Comparison of ENCODE assay signal across 8 cellular contexts in the genomic region with DNA sequence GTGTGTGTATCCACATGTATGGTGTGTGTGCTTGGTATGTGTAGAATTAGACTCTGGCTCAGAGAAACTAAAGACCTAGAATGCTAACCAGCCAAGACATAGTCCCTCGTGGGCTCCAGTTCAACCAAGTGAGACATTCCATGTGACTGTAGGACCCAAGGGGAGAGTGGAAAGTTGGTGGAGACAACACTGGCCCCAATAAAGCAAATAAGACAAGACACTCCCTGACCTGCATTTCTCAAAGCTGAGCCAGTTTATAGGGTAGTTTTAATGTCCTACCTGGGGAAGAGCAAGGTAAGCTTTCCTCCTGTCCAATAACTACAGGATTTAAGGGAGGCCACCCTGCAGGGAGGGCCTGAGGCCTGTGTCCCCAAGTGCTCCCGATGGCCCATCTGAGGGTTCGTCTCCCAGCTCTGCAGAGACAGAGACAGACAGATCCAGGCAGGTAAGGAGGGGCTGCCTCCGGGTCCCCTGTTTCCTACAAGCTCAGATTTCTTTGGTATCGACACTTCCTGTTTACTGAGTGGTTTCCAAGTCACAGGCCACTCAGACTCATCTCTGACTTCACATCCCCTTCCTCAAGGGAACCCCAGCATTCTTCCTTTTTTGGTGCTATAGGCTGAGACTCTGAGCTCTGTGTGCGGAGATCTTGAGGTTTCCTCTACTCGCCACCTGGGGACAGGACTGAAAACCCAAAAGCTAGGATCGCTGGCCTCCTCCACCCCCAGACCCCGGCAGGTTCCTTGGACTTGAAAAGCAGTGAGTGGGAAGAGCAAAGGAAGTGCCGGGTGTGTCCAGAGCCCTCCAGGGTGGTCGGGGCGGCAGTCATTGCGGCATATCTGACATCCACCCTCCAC. TPM values are rescaled to one million over a fixed set of nuclear protein-coding genes. Genes with fewer than 3 reads are reported as not detected.
DNase-seq lines count a peak whose midpoint lies in the region; ATAC-seq, FAIRE-seq and TF ChIP-seq lines count a peak whose summit lies in the region.

No MANE protein-coding gene starts in this region.

- intact Hi-C loops in kidney (cut with DNase I) = no loop called here

- H2AFZ ChIP-seq in DND-41 (ENCODE audit: low read depth, low read length) = no peak overlapping the region

- DNase-seq in DND-41 (peak; percentile 18), HL-60 (ENCODE audit: low read depth in 1 of 2, low spot score in 1 of 2) (peak in 1 of 2 experiments; percentile 92), activated T-helper 1 cell treated with Interleukin-2 at 50 U/mL for 16 hours (ENCODE audit: low read depth) (peak; percentile 47), kidney (peak; percentile 75), retina (no peak), MG63 (no peak)

- no peak overlapping the region for H3K4me2 ChIP-seq in DND-41 (ENCODE audit: insufficient read depth, low read length)

- no peak overlapping the region for H3K4me3 ChIP-seq in DND-41 (ENCODE audit: low read depth in 1 of 2, low read length in 2 of 2)
- peak overlapping the region; percentile 14 for H3K4me3 ChIP-seq in HL-60 (replicated peaks; ENCODE audit: insufficient read depth, low read length)
- H3K4me3 ChIP-seq in kidney (ENCODE audit: low read length in 2 of 2) = no peak overlapping the region
- H3K4me3 ChIP-seq in subcutaneous abdominal adipose tissue (ENCODE audit: low read depth in 1 of 5, low read length in 5 of 5) = peak overlapping the region in 4 of 5 donors; percentile 26 to 52 (median 47)
- no peak overlapping the region for H3K4me3 ChIP-seq in MG63

- H3K27ac ChIP-seq in DND-41 (ENCODE audit: low read length) = no peak overlapping the region
- H3K27ac ChIP-seq in HL-60 (replicated peaks) = peak overlapping the region; percentile 99
- H3K27ac ChIP-seq in kidney (ENCODE audit: low read depth in 2 of 2, low read length in 2 of 2) = peak overlapping the region; percentile 43 to 78
- H3K27ac ChIP-seq in subcutaneous abdominal adipose tissue (ENCODE audit: low read depth, low read length) = peak overlapping the region; percentile 76

- H3K9me3 ChIP-seq in DND-41 (ENCODE audit: insufficient read depth, low read length, severe bottlenecking) (no peaks in the 10 kb centered on the region), kidney (ENCODE audit: control insufficient read depth in 1 of 2, low read length in 2 of 2) (no peaks in the 10 kb centered on the region), subcutaneous abdominal adipose tissue (ENCODE audit: control insufficient read depth in 5 of 5, low read length in 5 of 5) (no peaks in the 10 kb centered on the region), MG63 (no peaks in the 10 kb centered on the region)

- TF ChIP-seq CTCF in DND-41 (IDR thresholded peaks at IDR 0.05; ENCODE audit: borderline replicate concordance, extremely low read depth, low read length, poor library complexity, severe bottlenecking) (no peak), HL-60 (IDR thresholded peaks at IDR 0.05; ENCODE audit: insufficient read depth, low read length) (no peak), kidney (IDR thresholded peaks at IDR 0.05; ENCODE audit: borderline replicate concordance, extremely low read depth, insufficient read depth) (no peak)

- H3K27me3 ChIP-seq in DND-41 (ENCODE audit: insufficient read depth, low read length, poor library complexity) = no peaks in the 10 kb centered on the region
- H3K27me3 ChIP-seq in HL-60 (ENCODE audit: insufficient read depth, poor library complexity, severe bottlenecking) = no peaks in the 10 kb centered on the region
- no peaks in the 10 kb centered on the region for H3K27me3 ChIP-seq in subcutaneous abdominal adipose tissue (ENCODE audit: control insufficient read depth in 5 of 5, insufficient read depth in 4 of 5, low read length in 5 of 5)
- no peaks in the 10 kb centered on the region for H3K27me3 ChIP-seq in MG63

- no peak overlapping the region for H3K9ac ChIP-seq in DND-41 (ENCODE audit: low read depth, low read length)
- no peak overlapping the region for H3K9ac ChIP-seq in kidney (ENCODE audit: low read length in 2 of 2)
- H3K9ac ChIP-seq in subcutaneous abdominal adipose tissue (ENCODE audit: low read length in 5 of 5) = peak overlapping the region in 4 of 5 donors; percentile 28 to 62 (median 52)

- H4K20me1 ChIP-seq in DND-41 (ENCODE audit: insufficient read depth, low read length) = peaks cover 33% of the 10 kb centered on the region; the same call in 1 of the 2 replicates

- H3K36me3 ChIP-seq in DND-41 (ENCODE audit: insufficient read depth, low read length) (no peaks in the 10 kb centered on the region), kidney (ENCODE audit: control insufficient read depth in 1 of 2, insufficient read depth in 2 of 2, low read length in 2 of 2) (no peaks in the 10 kb centered on the region), subcutaneous abdominal adipose tissue (ENCODE audit: control insufficient read depth in 5 of 5, insufficient read depth in 5 of 5, low read length in 5 of 5) (no peaks in the 10 kb centered on the region), MG63 (no peaks in the 10 kb centered on the region)

- no peaks in the 10 kb centered on the region for H3K79me2 ChIP-seq in DND-41 (ENCODE audit: insufficient read depth, low read length)

- H3K4me1 ChIP-seq in DND-41 (ENCODE audit: insufficient read depth, low read length) = peaks cover 15% of the 10 kb centered on the region
- peaks cover 3 to 10% of the 10 kb centered on the region in 2 donors for H3K4me1 ChIP-seq in kidney (ENCODE audit: control insufficient read depth in 1 of 2, insufficient read depth in 1 of 2, low read depth in 1 of 2, low read length in 2 of 2)
- peaks cover 4 to 70% (median 50%) of the 10 kb centered on the region in 5 donors for H3K4me1 ChIP-seq in subcutaneous abdominal adipose tissue (ENCODE audit: control insufficient read depth in 5 of 5, insufficient read depth in 5 of 5, low read length in 5 of 5)

- ATAC-seq in DND-41 (ENCODE audit: insufficient read depth, low read depth) (peak; percentile 30; the same call in 1 of the 3 replicates), GM21367 (IDR thresholded peaks at IDR 0.05; ENCODE audit: unreplicated experiment) (peak; percentile 36)

- FAIRE-seq in kidney (lab: Jason Lieb, UNC) = no peak

RNA-seq across cellular contexts. Expression of gene RASSF2, which starts 9.3 kb away (rescaled TPM):
- 17.8 TPM for total RNA-seq in kidney
- 1.2 TPM for polyA plus RNA-seq in kidney (ENCODE audit: insufficient read depth, low read depth, low replicate concordance)
- total RNA-seq in MG63 (2014; rRNA removed; shearing (Covaris generic); ENCODE audit: low replicate concordance) = 6.2 and 6.3 TPM in 2 replicates

Comparison
In these comparisons a context has a peak if more than half of its experiments do, and no peak if none do; other contexts are left out.
1. DNase-seq: peak in DND-41 (single experiment), activated T-helper 1 cell treated with Interleukin-2 at 50 U/mL for 16 hours (single experiment) and kidney (single experiment); none in retina (single experiment) and MG63 (single experiment).
2. H3K4me3 ChIP-seq: peak in HL-60 (single experiment) and subcutaneous abdominal adipose tissue (4 of 5); none in DND-41 (0 of 2), kidney (0 of 2) and MG63 (single experiment).
3. H3K9ac ChIP-seq: peak in subcutaneous abdominal adipose tissue (4 of 5); none in DND-41 (single experiment) and kidney (0 of 2).